12 cellular contexts compared by ENCODE assay signal in the genomic region with DNA sequence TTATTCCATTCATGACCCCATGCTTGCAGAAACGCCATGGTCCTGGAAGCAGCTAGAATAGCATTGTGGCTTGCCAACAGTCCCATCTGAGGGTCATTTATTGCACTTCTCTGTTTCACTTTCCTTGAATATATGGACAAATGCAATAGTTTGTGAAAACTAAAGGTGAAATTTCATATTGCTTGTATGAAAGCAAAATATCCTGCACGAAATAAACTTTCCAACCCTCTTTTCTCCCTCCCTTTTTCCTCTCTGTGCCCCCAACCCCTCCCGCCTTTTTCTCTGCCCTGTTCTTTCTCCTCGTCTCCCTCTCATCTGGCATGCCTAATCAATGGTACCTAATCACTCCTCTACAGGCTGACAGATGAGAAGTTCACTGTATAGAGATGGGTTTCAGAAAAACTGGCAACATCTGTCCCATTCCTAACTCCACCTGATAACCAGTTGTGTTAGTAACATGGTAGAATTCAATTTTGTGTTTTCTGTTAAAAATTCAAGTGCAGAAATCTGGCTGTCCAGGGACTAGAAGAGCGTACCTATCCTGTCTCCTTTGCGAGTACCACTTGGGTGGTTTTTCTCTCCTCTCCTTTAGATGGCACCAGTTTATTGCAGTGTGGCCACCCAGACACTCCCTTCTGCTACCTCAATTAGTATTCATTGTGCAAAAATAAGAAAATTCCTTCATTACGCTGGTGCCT.
DNase-seq lines count a peak whose midpoint lies in the region; ATAC-seq and TF ChIP-seq lines count a peak whose summit lies in the region.
"Had no signal": no experiment of that assay in that cellular context is flagged by ENCODE, and none has a peak within 500 bp of the region (broad histone marks: within the 10 kb centered on the region; RNA-seq: fewer than 3 reads in every experiment).

No MANE protein-coding gene starts in this region.

- CTCF ChIA-PET in MCF 10A (lab: Yijun Ruan, JAX): interaction anchor here (0.6 to 6.8 kb wide), 16 partner anchors 12 to 816 kb away, joined by 3 to 62 read pairs (median 4); no protein-coding TSS in a partner anchor
- CTCF ChIA-PET in CD4-positive, alpha-beta T cell (lab: Charles Lee): no interaction called here

- H3K27me3 ChIP-seq in breast epithelium (peaks cover 0 to 22% of the 10 kb centered on the region in 2 donors), hepatocyte (peaks cover 14% of the 10 kb centered on the region), upper lobe of right lung (no peaks in the 10 kb centered on the region)
- no peaks in the 10 kb centered on the region for H3K27me3 ChIP-seq in CD4-positive, alpha-beta T cell (ENCODE audit: control insufficient read depth, insufficient read depth, low read length)

- no peaks in the 10 kb centered on the region for H3K36me3 Mint-ChIP-seq in MCF 10A (ENCODE audit: insufficient read depth, unreplicated experiment)
- no peaks in the 10 kb centered on the region for H3K36me3 Mint-ChIP-seq in CD4-positive, alpha-beta T cell (ENCODE audit: low read depth)
- H3K36me3 Mint-ChIP-seq: activated CD8-positive, alpha-beta memory T cell treated with anti-CD3 and anti-CD28 coated beads, Interleukin-2, amount 10 ng/mL, durations not matched to agents 7 days and 5 days had no signal

- TF ChIP-seq CTCF in MCF 10A (IDR thresholded peaks at IDR 0.05; ENCODE audit: unreplicated experiment) (peak; percentile 27), breast epithelium (IDR thresholded peaks at IDR 0.05) (no peak), hepatocyte (IDR thresholded peaks at IDR 0.05; ENCODE audit: poor library complexity) (peak; percentile 49), upper lobe of right lung (IDR thresholded peaks at IDR 0.05) (peak; percentile 39)
- TF ChIP-seq CTCF in CD4-positive, alpha-beta T cell (IDR thresholded peaks at IDR 0.05): no peak

- DNase-seq in MCF 10A (ENCODE audit: unreplicated experiment) (peak; percentile 50), breast epithelium (ENCODE audit: low spot score in 2 of 2) (no peak), OCI-M1 (lab: John Stamatoyannopoulos, UW) (peak; percentile 92), hepatocyte (ENCODE audit: low spot score) (peak; percentile 41), upper lobe of right lung (no peak), activated T-cell treated with anti-CD3 and anti-CD28 coated beads for 4 hours (no peak)
- DNase-seq in CD4-positive, alpha-beta T cell: no peak
- DNase-seq: activated CD8-positive, alpha-beta memory T cell treated with anti-CD3 and anti-CD28 coated beads, Interleukin-2, amount 10 ng/mL, durations not matched to agents 7 days and 5 days; nephron progenitor cell had no signal

- no peaks in the 10 kb centered on the region for H3K79me2 ChIP-seq in hepatocyte

- no peak overlapping the region for H2AFZ ChIP-seq in hepatocyte

- no peak overlapping the region for H3K4me3 ChIP-seq in breast epithelium
- H3K4me3 ChIP-seq in hepatocyte: no peak overlapping the region
- no peak overlapping the region for H3K4me3 ChIP-seq in upper lobe of right lung

- no peaks in the 10 kb centered on the region for H3K9me2 ChIP-seq in hepatocyte (replicated peaks; ENCODE audit: insufficient read depth)

- ATAC-seq in upper lobe of right lung (peak; percentile 73), GM18511 (IDR thresholded peaks at IDR 0.05; ENCODE audit: unreplicated experiment) (no peak)
- ATAC-seq in CD4-positive, alpha-beta T cell (ENCODE audit: poor library complexity): no peak
- ATAC-seq: activated CD8-positive, alpha-beta memory T cell treated with anti-CD3 and anti-CD28 coated beads, Interleukin-2, amount 10 ng/mL, durations not matched to agents 7 days and 5 days had no signal

- WGBS in hepatocyte (ENCODE audit: low lambda C conversion rate, missing lambda C conversion rate): 61% methylated on average over 7 of the region's 7 CpGs

- peaks cover 51% of the 10 kb centered on the region for H3K4me1 Mint-ChIP-seq in MCF 10A (ENCODE audit: insufficient read depth, unreplicated experiment)
- H3K4me1 Mint-ChIP-seq in CD4-positive, alpha-beta T cell (ENCODE audit: low read depth): no peaks in the 10 kb centered on the region
- H3K4me1 Mint-ChIP-seq: activated CD8-positive, alpha-beta memory T cell treated with anti-CD3 and anti-CD28 coated beads, Interleukin-2, amount 10 ng/mL, durations not matched to agents 7 days and 5 days had no signal

- no peak overlapping the region for H3K4me2 ChIP-seq in hepatocyte

- no peaks in the 10 kb centered on the region for H3K9me3 ChIP-seq in breast epithelium
- no peaks in the 10 kb centered on the region for H3K9me3 ChIP-seq in hepatocyte (ENCODE audit: low read depth)
- no peaks in the 10 kb centered on the region for H3K9me3 ChIP-seq in upper lobe of right lung
- no peaks in the 10 kb centered on the region for H3K9me3 ChIP-seq in CD4-positive, alpha-beta T cell (ENCODE audit: control insufficient read depth, low read length)

- H3K27me3 Mint-ChIP-seq in MCF 10A (ENCODE audit: insufficient read depth, unreplicated experiment): no peaks in the 10 kb centered on the region
- no peaks in the 10 kb centered on the region for H3K27me3 Mint-ChIP-seq in CD4-positive, alpha-beta T cell
- H3K27me3 Mint-ChIP-seq: activated CD8-positive, alpha-beta memory T cell treated with anti-CD3 and anti-CD28 coated beads, Interleukin-2, amount 10 ng/mL, durations not matched to agents 7 days and 5 days; B cell had no signal

- H3K27ac Mint-ChIP-seq in MCF 10A (ENCODE audit: low read depth, unreplicated experiment): no peak overlapping the region
- H3K27ac Mint-ChIP-seq in CD4-positive, alpha-beta T cell: no peak overlapping the region
- H3K27ac Mint-ChIP-seq: activated CD8-positive, alpha-beta memory T cell treated with anti-CD3 and anti-CD28 coated beads, Interleukin-2, amount 10 ng/mL, durations not matched to agents 7 days and 5 days; B cell; nephron progenitor cell had no signal

- TF ChIP-seq POLR2A in breast epithelium (IDR thresholded peaks at IDR 0.05): no peak

- intact Hi-C loops in MCF 10A (cut with micrococcal nuclease): loop anchor here (1.0 to 5.0 kb wide), 3 partner anchors 67 to 299 kb away; no protein-coding TSS in a partner anchor
- intact Hi-C loops in breast epithelium (cut with DNase I; ENCODE audit: low total_unique reads): no loop called here
- intact Hi-C loops in upper lobe of right lung (cut with DNase I): no loop called here
- intact Hi-C loops in CD4-positive, alpha-beta T cell (cut with DNase I, micrococcal nuclease): no loop called here

- no peaks in the 10 kb centered on the region for H4K20me1 ChIP-seq in hepatocyte (ENCODE audit: insufficient read depth, poor library complexity, severe bottlenecking)

- H3K4me1 ChIP-seq in breast epithelium (no peaks in the 10 kb centered on the region), hepatocyte (ENCODE audit: insufficient read depth) (no peaks in the 10 kb centered on the region), upper lobe of right lung (no peaks in the 10 kb centered on the region)

- H3K4me3 Mint-ChIP-seq in MCF 10A (ENCODE audit: unreplicated experiment): no peak overlapping the region
- H3K4me3 Mint-ChIP-seq in CD4-positive, alpha-beta T cell: no peak overlapping the region
- H3K4me3 Mint-ChIP-seq: activated CD8-positive, alpha-beta memory T cell treated with anti-CD3 and anti-CD28 coated beads, Interleukin-2, amount 10 ng/mL, durations not matched to agents 7 days and 5 days; B cell; nephron progenitor cell had no signal

- H3K27ac ChIP-seq in breast epithelium (no peak overlapping the region), hepatocyte (no peak overlapping the region), upper lobe of right lung (no peak overlapping the region)
- H3K27ac ChIP-seq in CD4-positive, alpha-beta T cell (ENCODE audit: low read depth, low read length): no peak overlapping the region
- H3K27ac ChIP-seq: HL-60 had no signal

- no peaks in the 10 kb centered on the region for H3K9me3 Mint-ChIP-seq in MCF 10A (ENCODE audit: unreplicated experiment)
- no peaks in the 10 kb centered on the region for H3K9me3 Mint-ChIP-seq in CD4-positive, alpha-beta T cell
- H3K9me3 Mint-ChIP-seq: nephron progenitor cell had no signal

- POLR2A ChIA-PET in MCF 10A (lab: Yijun Ruan, JAX): interaction anchor here (0.9 to 1.4 kb wide), 3 partner anchors 9 to 299 kb away, joined by 3 to 4 read pairs (median 3); no protein-coding TSS in a partner anchor
- POLR2A ChIA-PET in CD4-positive, alpha-beta T cell (lab: Charles Lee): no interaction called here

- no TSS peak for BruUV-seq in MCF 10A (replicated peaks; lab: Mats Ljungman, UMichigan)

- H3K36me3 ChIP-seq in breast epithelium: no peaks in the 10 kb centered on the region
- no peaks in the 10 kb centered on the region for H3K36me3 ChIP-seq in hepatocyte (replicated peaks; ENCODE audit: insufficient read depth, low read depth)
- H3K36me3 ChIP-seq in upper lobe of right lung: no peaks in the 10 kb centered on the region

Comparison
In these comparisons a context has a peak if more than half of its experiments do, and no peak if none do; other contexts are left out.
1. DNase-seq: peak in MCF 10A (single experiment), OCI-M1 (single experiment) and hepatocyte (single experiment); none in breast epithelium (0 of 2), upper lobe of right lung (single experiment), CD4-positive, alpha-beta T cell (0 of 10) and activated T-cell treated with anti-CD3 and anti-CD28 coated beads for 4 hours (single experiment).
2. CTCF ChIP-seq: peak in MCF 10A (single experiment), hepatocyte (single experiment) and upper lobe of right lung (single experiment); none in breast epithelium (0 of 3) and CD4-positive, alpha-beta T cell (single experiment).